Comparison of ENCODE assay signal across 1 cellular context in the genomic region with DNA sequence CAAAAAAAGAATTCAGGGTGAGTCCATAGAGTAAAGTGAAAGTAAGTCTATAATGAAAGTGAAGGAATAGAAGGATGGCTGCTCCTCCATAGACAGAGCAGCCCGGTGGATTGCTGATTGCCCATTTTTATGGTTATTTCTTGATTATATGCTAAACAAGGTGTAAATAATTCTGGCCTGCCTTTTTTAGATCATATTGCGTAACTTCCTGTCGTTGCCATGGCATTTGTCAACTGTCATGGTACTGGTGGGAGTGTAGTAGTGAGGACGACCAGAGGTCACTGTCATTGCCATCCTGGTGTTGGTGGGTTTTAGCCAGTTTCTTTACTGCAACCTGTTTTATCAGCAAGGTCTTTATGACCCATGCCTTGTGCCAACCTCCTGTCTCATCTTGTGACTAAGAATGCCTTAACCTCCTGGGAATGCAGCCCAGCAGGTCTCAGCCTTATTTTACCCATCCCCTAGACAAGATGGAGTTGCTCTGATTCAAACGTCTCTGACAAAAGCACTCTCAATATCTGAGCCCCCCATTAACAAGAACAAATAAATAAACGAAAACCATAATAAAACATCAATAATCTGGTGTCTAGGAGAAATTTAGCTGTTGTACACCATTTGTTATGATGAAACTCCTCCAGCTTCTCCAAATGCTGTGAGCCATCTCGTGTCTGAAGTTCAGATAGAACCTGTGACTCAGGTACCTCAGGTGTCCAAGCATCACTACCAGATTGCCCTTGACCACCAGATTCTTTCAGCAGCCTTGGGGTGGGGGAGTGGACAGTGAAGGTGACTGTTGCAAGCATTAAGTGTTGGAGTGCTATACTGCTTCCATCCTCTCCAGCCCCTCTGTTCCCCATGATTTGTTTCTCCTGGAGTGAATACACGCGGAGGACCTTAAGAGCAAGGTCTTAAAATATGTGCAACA.
TF ChIP-seq lines count a peak whose summit lies in the region.

No MANE protein-coding gene starts in this region.

TF ChIP-seq in IMR-90, 13 proteins besides CTCF, POLR2A, EP300 and RAD21 (continued from another document):
- TF ChIP-seq, protein P1, sequence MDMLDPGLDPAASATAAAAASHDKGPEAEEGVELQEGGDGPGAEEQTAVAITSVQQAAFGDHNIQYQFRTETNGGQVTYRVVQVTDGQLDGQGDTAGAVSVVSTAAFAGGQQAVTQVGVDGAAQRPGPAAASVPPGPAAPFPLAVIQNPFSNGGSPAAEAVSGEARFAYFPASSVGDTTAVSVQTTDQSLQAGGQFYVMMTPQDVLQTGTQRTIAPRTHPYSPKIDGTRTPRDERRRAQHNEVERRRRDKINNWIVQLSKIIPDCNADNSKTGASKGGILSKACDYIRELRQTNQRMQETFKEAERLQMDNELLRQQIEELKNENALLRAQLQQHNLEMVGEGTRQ (IDR thresholded peaks at IDR 0.05; ENCODE audit: low read depth, low read length), result no peak
- peak; percentile 90 for TF ChIP-seq CEBPB (IDR thresholded peaks at IDR 0.05; ENCODE audit: low read depth, low read length)
